8 cellular contexts compared by ENCODE assay signal in the genomic region with DNA sequence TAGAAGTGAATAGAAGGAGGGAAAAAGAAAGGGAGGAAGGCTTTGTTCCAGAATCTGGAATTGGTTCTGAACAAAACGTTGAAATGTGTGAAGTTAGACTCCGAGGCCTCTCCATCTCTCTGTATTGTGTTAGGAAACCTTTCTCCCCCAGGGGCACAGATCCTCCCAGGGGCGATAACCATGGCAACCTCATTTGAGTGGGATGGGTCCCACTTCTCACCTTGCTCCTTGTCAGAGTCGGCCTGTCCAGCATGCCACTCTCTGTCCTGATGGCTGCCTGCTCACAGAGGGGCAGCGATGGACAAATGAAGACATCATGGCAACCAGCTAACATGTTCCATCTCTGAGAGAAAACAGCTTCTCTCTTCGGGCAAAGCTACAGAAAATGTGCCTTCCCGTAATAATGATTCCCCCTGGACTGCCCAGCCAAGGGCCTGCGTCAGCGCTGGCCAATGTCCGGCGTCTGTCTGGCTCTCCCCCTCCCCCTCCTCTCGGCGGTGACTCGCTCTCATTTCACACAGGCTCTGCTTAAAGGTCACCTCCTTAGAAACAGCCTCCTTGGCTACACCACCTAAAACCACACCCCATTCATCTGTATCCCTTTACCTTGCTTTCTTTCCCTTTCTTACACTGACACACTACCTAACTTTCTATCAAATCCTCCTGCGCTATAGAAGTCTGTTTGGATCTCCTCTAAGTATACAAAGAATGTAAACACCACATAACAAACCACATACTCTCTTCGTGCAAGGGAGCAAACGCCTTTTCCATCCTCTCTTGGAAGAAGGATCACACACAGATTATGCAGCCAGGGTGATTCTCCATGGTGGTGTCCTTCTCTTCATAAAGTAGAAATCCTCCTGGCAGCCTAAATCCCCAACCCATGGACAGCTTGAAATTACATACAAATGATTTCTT. TPM values are rescaled to one million over a fixed set of nuclear protein-coding genes. Genes with fewer than 3 reads are reported as not detected.
DNase-seq lines count a peak whose midpoint lies in the region; TF ChIP-seq lines count a peak whose summit lies in the region.

No MANE protein-coding gene starts in this region.

- TF ChIP-seq EP300 in SK-N-SH (IDR thresholded peaks at IDR 0.05; ENCODE audit: borderline replicate concordance in 1 of 2, low read depth in 1 of 2, low read length in 1 of 2): no peak; a peak in 1 of 4 replicates

- TF ChIP-seq CTCF in SK-N-SH (IDR thresholded peaks at IDR 0.05) (no peak), progenitor cell of endocrine pancreas (IDR thresholded peaks at IDR 0.05; ENCODE audit: unreplicated experiment) (no peak), GM13976 (IDR thresholded peaks at IDR 0.05; ENCODE audit: borderline replicate concordance, control extremely low read depth, extremely low read depth, insufficient read depth, missing control alignments) (no peak)

- no peaks in the 10 kb centered on the region for H3K79me2 ChIP-seq in SK-N-SH (ENCODE audit: insufficient read depth)

- no peak for DNase-seq in CD8-positive, alpha-beta memory T cell
- peak; percentile 48 for DNase-seq in SK-N-SH
- DNase-seq in head of caudate nucleus: peak in 23 of 42 donors; percentile 14 to 75 (median 37)
- DNase-seq in progenitor cell of endocrine pancreas (ENCODE audit: low spot score, unreplicated experiment): no peak
- DNase-seq in NCI-H1048 (lab: John Stamatoyannopoulos, UW): no peak
- DNase-seq in activated gamma-delta T cell (lab: John Stamatoyannopoulos, UW): no peak
- DNase-seq in DMS153 treated with DMSO at 0.1 percent for 48 hours (lab: John Stamatoyannopoulos, UW; ENCODE audit: unreplicated experiment): no peak
- no peak for DNase-seq in GM13976 (ENCODE audit: low spot score)

- peaks cover 5% of the 10 kb centered on the region for H3F3A ChIP-seq in SK-N-SH (replicated peaks; ENCODE audit: insufficient read depth)

- no peaks in the 10 kb centered on the region for H3K9me3 ChIP-seq in CD8-positive, alpha-beta memory T cell (ENCODE audit: low read length)
- H3K9me3 ChIP-seq in SK-N-SH: no peaks in the 10 kb centered on the region

- H3K4me1 ChIP-seq in CD8-positive, alpha-beta memory T cell (ENCODE audit: insufficient read depth, low read length): peaks cover 13% of the 10 kb centered on the region
- H3K4me1 ChIP-seq in SK-N-SH (ENCODE audit: control insufficient read depth in 1 of 2, insufficient read depth in 2 of 2, low read depth in 1 of 2, low read length in 1 of 2): peaks cover 3 to 15% of the 10 kb centered on the region in 2 experiments; a peak in 2 of 4 replicates

- peaks cover 3 to 17% (median 9%) of the 10 kb centered on the region in 3 donors for H3K36me3 Mint-ChIP-seq in CD8-positive, alpha-beta memory T cell
- no peaks in the 10 kb centered on the region for H3K36me3 Mint-ChIP-seq in progenitor cell of endocrine pancreas (ENCODE audit: insufficient read depth)

- no peak overlapping the region for H3K4me3 Mint-ChIP-seq in CD8-positive, alpha-beta memory T cell
- peak overlapping the region; percentile 0 for H3K4me3 Mint-ChIP-seq in progenitor cell of endocrine pancreas (ENCODE audit: low read depth)

- H3K9me3 Mint-ChIP-seq in CD8-positive, alpha-beta memory T cell: peaks cover 0 to 4% (median 0%) of the 10 kb centered on the region in 5 donors
- H3K9me3 Mint-ChIP-seq in progenitor cell of endocrine pancreas (ENCODE audit: low read depth): no peaks in the 10 kb centered on the region

- TF ChIP-seq RAD21 in SK-N-SH (IDR thresholded peaks at IDR 0.05; ENCODE audit: low read length): no peak

- H3K27ac Mint-ChIP-seq in CD8-positive, alpha-beta memory T cell: peak overlapping the region in 5 of 8 donors; percentile 0 to 84 (median 48)
- H3K27ac Mint-ChIP-seq in progenitor cell of endocrine pancreas: no peak overlapping the region

- no peaks in the 10 kb centered on the region for H4K20me1 ChIP-seq in SK-N-SH (ENCODE audit: insufficient read depth)

- 32% methylated on average over 16 of the region's 17 CpGs for WGBS in SK-N-SH (ENCODE audit: low lambda C conversion rate)

- no peaks in the 10 kb centered on the region for H3K36me3 ChIP-seq in CD8-positive, alpha-beta memory T cell (ENCODE audit: insufficient read depth, low read length)
- H3K36me3 ChIP-seq in SK-N-SH (replicated peaks in 1 of 2; ENCODE audit: control insufficient read depth in 1 of 2, insufficient read depth in 2 of 2, low read length in 1 of 2): no peaks in the 10 kb centered on the region

- H3K4me3 ChIP-seq in CD8-positive, alpha-beta memory T cell (ENCODE audit: low read length): no peak overlapping the region
- no peak overlapping the region for H3K4me3 ChIP-seq in SK-N-SH (ENCODE audit: low read depth in 2 of 2, low read length in 1 of 2)

- CTCF ChIA-PET in CD8-positive, alpha-beta memory T cell (lab: Charles Lee): interaction anchor here (1.6 to 2.1 kb wide), 2 partner anchors 10 to 64 kb away, joined by 4 to 5 read pairs; no protein-coding TSS in a partner anchor
- CTCF ChIA-PET in SK-N-SH (lab: Yijun Ruan, JAX): interaction anchor here (1.2 to 1.7 kb wide), 3 partner anchors 12 to 42 kb away, joined by 3 to 4 read pairs (median 3); no protein-coding TSS in a partner anchor

- no peak overlapping the region for H3K27ac ChIP-seq in CD8-positive, alpha-beta memory T cell (ENCODE audit: low read depth, low read length)
- H3K27ac ChIP-seq in SK-N-SH (ENCODE audit: low read depth in 2 of 2, low read length in 1 of 2): peak overlapping the region; percentile 31 to 39

- peaks cover 13 to 59% (median 46%) of the 10 kb centered on the region in 3 donors for H3K4me1 Mint-ChIP-seq in CD8-positive, alpha-beta memory T cell
- H3K4me1 Mint-ChIP-seq in progenitor cell of endocrine pancreas (ENCODE audit: low read depth): peaks cover 12% of the 10 kb centered on the region

- H3K9ac ChIP-seq in SK-N-SH: peak overlapping the region; percentile 25

- intact Hi-C loops in head of caudate nucleus (cut with DNase I): no loop called here

- in situ Hi-C loops in GM13976 (cut with MboI; ENCODE audit: low sequenced_read_pairs, unreplicated experiment): no loop called here

- POLR2A ChIA-PET in CD8-positive, alpha-beta memory T cell (lab: Charles Lee): no interaction called here
- POLR2A ChIA-PET in SK-N-SH (lab: Yijun Ruan, JAX): no interaction called here

- H2AFZ ChIP-seq in SK-N-SH (ENCODE audit: low read depth): peak overlapping the region; percentile 88

- no peaks in the 10 kb centered on the region for H3K9me2 ChIP-seq in SK-N-SH

- H3K27me3 Mint-ChIP-seq in CD8-positive, alpha-beta memory T cell: no peaks in the 10 kb centered on the region
- peaks cover 15% of the 10 kb centered on the region for H3K27me3 Mint-ChIP-seq in progenitor cell of endocrine pancreas

- H3K4me2 ChIP-seq in SK-N-SH: peak overlapping the region; percentile 50; the same call in 1 of the 2 replicates

- H3K27me3 ChIP-seq in CD8-positive, alpha-beta memory T cell (ENCODE audit: insufficient read depth, low read length, poor library complexity, severe bottlenecking): no peaks in the 10 kb centered on the region
- H3K27me3 ChIP-seq in SK-N-SH (ENCODE audit: insufficient read depth): no peaks in the 10 kb centered on the region

TF ChIP-seq in SK-N-SH, 30 proteins besides CTCF, POLR2A, EP300 and RAD21 (continues in another document):
- no peak for TF ChIP-seq TEAD4 (IDR thresholded peaks at IDR 0.05; ENCODE audit: borderline replicate concordance, insufficient read depth)
- no peak for TF ChIP-seq JUND (IDR thresholded peaks at IDR 0.05)
- no peak for TF ChIP-seq GABPA (IDR thresholded peaks at IDR 0.05; ENCODE audit: low read depth)
- TF ChIP-seq, protein P1, sequence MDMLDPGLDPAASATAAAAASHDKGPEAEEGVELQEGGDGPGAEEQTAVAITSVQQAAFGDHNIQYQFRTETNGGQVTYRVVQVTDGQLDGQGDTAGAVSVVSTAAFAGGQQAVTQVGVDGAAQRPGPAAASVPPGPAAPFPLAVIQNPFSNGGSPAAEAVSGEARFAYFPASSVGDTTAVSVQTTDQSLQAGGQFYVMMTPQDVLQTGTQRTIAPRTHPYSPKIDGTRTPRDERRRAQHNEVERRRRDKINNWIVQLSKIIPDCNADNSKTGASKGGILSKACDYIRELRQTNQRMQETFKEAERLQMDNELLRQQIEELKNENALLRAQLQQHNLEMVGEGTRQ (IDR thresholded peaks at IDR 0.05; ENCODE audit: borderline replicate concordance, low read depth, low read length): no peak
- TF ChIP-seq YY1 (IDR thresholded peaks at IDR 0.05; ENCODE audit: low read depth): no peak
- TF ChIP-seq, protein P2, sequence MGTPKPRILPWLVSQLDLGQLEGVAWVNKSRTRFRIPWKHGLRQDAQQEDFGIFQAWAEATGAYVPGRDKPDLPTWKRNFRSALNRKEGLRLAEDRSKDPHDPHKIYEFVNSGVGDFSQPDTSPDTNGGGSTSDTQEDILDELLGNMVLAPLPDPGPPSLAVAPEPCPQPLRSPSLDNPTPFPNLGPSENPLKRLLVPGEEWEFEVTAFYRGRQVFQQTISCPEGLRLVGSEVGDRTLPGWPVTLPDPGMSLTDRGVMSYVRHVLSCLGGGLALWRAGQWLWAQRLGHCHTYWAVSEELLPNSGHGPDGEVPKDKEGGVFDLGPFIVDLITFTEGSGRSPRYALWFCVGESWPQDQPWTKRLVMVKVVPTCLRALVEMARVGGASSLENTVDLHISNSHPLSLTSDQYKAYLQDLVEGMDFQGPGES (IDR thresholded peaks at IDR 0.05; ENCODE audit: low read depth, low read length): no peak
- no peak for TF ChIP-seq GATA2 (CRISPR knock-in tag; IDR thresholded peaks at IDR 0.05)
- TF ChIP-seq EZH2phosphoT487 (IDR thresholded peaks at IDR 0.05; ENCODE audit: borderline replicate concordance, low read depth): no peak
- TF ChIP-seq ZBTB33 (IDR thresholded peaks at IDR 0.05; ENCODE audit: borderline replicate concordance, low read depth): no peak

RNA-seq across cellular contexts. Expression of gene TTC39C, which starts 32.1 kb away (rescaled TPM):
- 10 to 100 TPM; 57.4 to 59.5 TPM for total RNA-seq in CD8-positive, alpha-beta memory T cell
- 80.2 TPM for polyA plus RNA-seq in CD8-positive, alpha-beta memory T cell
- polyA plus RNA-seq in SK-N-SH (2012; rRNA removed): 8.6 and 9.8 TPM in 2 replicates
- polyA plus RNA-seq in SK-N-SH (2012; cell fraction: cytosol; rRNA removed): 10.4 and 13.6 TPM in 2 replicates
- 14.1 and 16.2 TPM in 2 replicates for polyA plus RNA-seq in SK-N-SH (2012; cell fraction: nucleus; rRNA removed)
- total RNA-seq in progenitor cell of endocrine pancreas: 28.8 and 30.1 TPM in 2 replicates

Comparison
In these comparisons a context has a peak if more than half of its experiments do, and no peak if none do; other contexts are left out.
1. DNase-seq: peak in SK-N-SH (single experiment) and head of caudate nucleus (23 of 42); none in CD8-positive, alpha-beta memory T cell (0 of 5), progenitor cell of endocrine pancreas (single experiment), NCI-H1048 (single experiment), activated gamma-delta T cell (single experiment), DMS153 treated with DMSO at 0.1 percent for 48 hours (single experiment) and GM13976 (single experiment).